Comparison of ENCODE assay signal across 29 cellular contexts in the genomic region with DNA sequence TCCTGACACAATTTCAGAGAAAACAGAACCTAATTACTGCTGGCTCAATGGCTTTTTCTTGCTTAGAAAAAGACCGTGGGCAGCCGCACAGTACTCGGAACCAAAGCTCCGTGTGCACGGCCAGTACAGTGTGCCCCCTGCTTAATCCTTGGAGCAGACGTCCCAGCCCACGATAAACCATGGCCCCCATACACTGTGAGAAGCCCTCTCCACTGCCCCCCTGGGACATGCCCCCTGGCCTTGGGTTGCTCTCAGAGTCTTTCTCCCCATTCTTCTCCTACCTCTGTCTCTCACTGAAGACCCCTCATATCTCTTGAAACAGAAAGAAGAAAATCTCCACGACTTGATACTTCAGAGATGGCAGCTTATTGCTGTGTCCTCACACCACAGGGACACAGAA. TPM values are rescaled to one million over a fixed set of nuclear protein-coding genes. Genes with fewer than 3 reads are reported as not detected.
"Had no signal": no experiment of that assay in that cellular context is flagged by ENCODE, and none has a peak within 500 bp of the region (broad histone marks: within the 10 kb centered on the region; RNA-seq: fewer than 3 reads in every experiment).

No MANE protein-coding gene starts in this region.

- H3K27me3 ChIP-seq: ascending aorta, uterus had no signal

- H3K4me3 Mint-ChIP-seq: activated CD4-positive, alpha-beta T cell treated with anti-CD3 and anti-CD28 coated beads, Interleukin-2, amount 10 ng/mL, durations not matched to agents 24 days and 14 days; activated CD8-positive, alpha-beta T cell treated with anti-CD3 and anti-CD28 coated beads for 36 hours; activated naive CD8-positive, alpha-beta T cell treated with anti-CD3 and anti-CD28 coated beads, Interleukin-2, amount 10 ng/mL, durations not matched to agents 7 days and 5 days; activated T-cell treated with anti-CD3 and anti-CD28 coated beads, Interleukin-2, amount 50 U/mL, for 72 hours; brain; endodermal cell; natural killer cell treated with Interleukin-12 subunit alpha and Interleukin-12 subunit beta and Interleukin-15 and Interleukin-18, amount 100 ng/mL, for 72 hours; T-helper 17 cell had no signal

- H3K27ac ChIP-seq: ascending aorta, cardiac muscle cell, left lung, right lobe of liver, skin epidermis, tibial nerve, uterus had no signal

- H3K36me3 Mint-ChIP-seq: activated naive CD8-positive, alpha-beta T cell treated with anti-CD3 and anti-CD28 coated beads, Interleukin-2, amount 10 ng/mL, durations not matched to agents 7 days and 5 days; brain; natural killer cell treated with Interleukin-12 subunit alpha and Interleukin-12 subunit beta and Interleukin-15 and Interleukin-18, amount 100 ng/mL, for 72 hours had no signal

- H3K36me3 ChIP-seq: ascending aorta, cardiac muscle cell, left lung, right lobe of liver, tibial nerve, uterus had no signal

- ATAC-seq: activated CD8-positive, alpha-beta T cell treated with anti-CD3 and anti-CD28 coated beads for 36 hours; activated T-cell treated with anti-CD3 and anti-CD28 coated beads, Interleukin-2, amount 50 U/mL, for 72 hours; esophagus mucosa; left lung; mucosa of descending colon; right lobe of liver; SK-N-SH treated with all-trans-retinoic acid at 6 μM for 48 hours; T-helper 17 cell had no signal

- DNase-seq: activated CD4-positive, alpha-beta T cell treated with anti-CD3 and anti-CD28 coated beads, Interleukin-2, amount 10 ng/mL, durations not matched to agents 24 days and 14 days; activated CD4-positive, CD25-positive, alpha-beta regulatory T cell treated with anti-CD3 and anti-CD28 coated beads, Interleukin-2, amount 50 U/mL, for 72 hours; activated CD8-positive, alpha-beta T cell treated with anti-CD3 and anti-CD28 coated beads for 36 hours; activated effector memory CD4-positive, alpha-beta T cell treated with Interleukin-2 at 50 U/mL for 16 hours; activated naive CD4-positive, alpha-beta T cell treated with Interleukin-2 at 50 U/mL for 16 hours; activated naive CD8-positive, alpha-beta T cell treated with anti-CD3 and anti-CD28 coated beads, Interleukin-2, amount 10 ng/mL, durations not matched to agents 7 days and 5 days; activated T-cell treated with anti-CD3 and anti-CD28 coated beads for 4 hours; activated T-cell treated with anti-CD3 and anti-CD28 coated beads, Interleukin-2, amount 50 U/mL, for 72 hours; foreskin fibroblast; mesendoderm; mucosa of descending colon; posterior cingulate gyrus; stimulated activated CD4-positive, alpha-beta T cell treated with anti-CD3 and anti-CD28 coated beads, Interleukin-12 subunit alpha, Interleukin-12 subunit beta, amount 100 ng/mL, for 4 hours; stimulated activated CD4-positive, alpha-beta T cell treated with anti-CD3 and anti-CD28 coated beads, Interleukin-4, amount 100 ng/mL, for 24 hours; stimulated activated naive CD4-positive, alpha-beta T cell; T-helper 17 cell; uterus had no signal

- H3K4me1 Mint-ChIP-seq: activated CD4-positive, alpha-beta T cell treated with anti-CD3 and anti-CD28 coated beads, Interleukin-2, amount 10 ng/mL, durations not matched to agents 24 days and 14 days; activated naive CD8-positive, alpha-beta T cell treated with anti-CD3 and anti-CD28 coated beads, Interleukin-2, amount 10 ng/mL, durations not matched to agents 7 days and 5 days; brain; endodermal cell; T-helper 17 cell had no signal

- H3K4me1 ChIP-seq: ascending aorta, left lung, right lobe of liver, tibial nerve, uterus had no signal

- H3K9me3 ChIP-seq: ascending aorta, left lung, mucosa of descending colon, right lobe of liver, tibial nerve, uterus had no signal

- H3K4me3 ChIP-seq: ascending aorta, cardiac muscle cell, left lung, lung, mucosa of descending colon, right lobe of liver, skin epidermis, tibial nerve, uterus had no signal

- H3K9me3 Mint-ChIP-seq: activated CD4-positive, alpha-beta T cell treated with anti-CD3 and anti-CD28 coated beads, Interleukin-2, amount 10 ng/mL, durations not matched to agents 24 days and 14 days; activated CD8-positive, alpha-beta T cell treated with anti-CD3 and anti-CD28 coated beads for 36 hours; activated naive CD8-positive, alpha-beta T cell treated with anti-CD3 and anti-CD28 coated beads, Interleukin-2, amount 10 ng/mL, durations not matched to agents 7 days and 5 days; activated T-cell treated with anti-CD3 and anti-CD28 coated beads, Interleukin-2, amount 50 U/mL, for 72 hours; endodermal cell; natural killer cell treated with Interleukin-12 subunit alpha and Interleukin-12 subunit beta and Interleukin-15 and Interleukin-18, amount 100 ng/mL, for 72 hours had no signal

- H3K27ac Mint-ChIP-seq: activated CD4-positive, alpha-beta T cell treated with anti-CD3 and anti-CD28 coated beads, Interleukin-2, amount 10 ng/mL, durations not matched to agents 24 days and 14 days; activated CD8-positive, alpha-beta T cell treated with anti-CD3 and anti-CD28 coated beads for 36 hours; activated naive CD8-positive, alpha-beta T cell treated with anti-CD3 and anti-CD28 coated beads, Interleukin-2, amount 10 ng/mL, durations not matched to agents 7 days and 5 days; activated T-cell treated with anti-CD3 and anti-CD28 coated beads, Interleukin-2, amount 50 U/mL, for 72 hours; brain; endodermal cell; natural killer cell treated with Interleukin-12 subunit alpha and Interleukin-12 subunit beta and Interleukin-15 and Interleukin-18, amount 100 ng/mL, for 72 hours; T-helper 17 cell had no signal

RNA-seq across cellular contexts. Expression of gene CYP26B1, which starts 44.0 kb away (rescaled TPM):
- total RNA-seq: activated CD4-positive, alpha-beta T cell treated with anti-CD3 and anti-CD28 coated beads, Interleukin-2, amount 10 ng/mL, durations not matched to agents 24 days and 14 days; activated CD8-positive, alpha-beta T cell treated with anti-CD3 and anti-CD28 coated beads for 36 hours; activated naive CD8-positive, alpha-beta T cell treated with anti-CD3 and anti-CD28 coated beads, Interleukin-2, amount 10 ng/mL, durations not matched to agents 7 days and 5 days; activated T-cell treated with anti-CD3 and anti-CD28 coated beads, Interleukin-2, amount 50 U/mL, for 72 hours; natural killer cell treated with Interleukin-12 subunit alpha and Interleukin-12 subunit beta and Interleukin-15 and Interleukin-18, amount 100 ng/mL, for 72 hours; T-helper 17 cell had no signal
